Comparison of ENCODE assay signal across 3 cellular contexts in genomic region chr12:28807535-28807934, GRCh38.
"Had no signal": no experiment of that assay in that cellular context is flagged by ENCODE, and none has a peak within 500 bp of the region (broad histone marks: within the 10 kb centered on the region; RNA-seq: fewer than 3 reads in every experiment).

No MANE protein-coding gene starts in this region.

- H3K4me3 ChIP-seq: GM12878 had no signal

- ATAC-seq: GM12878 had no signal

- DNase-seq: GDM1, GF-D8 had no signal
